1 cellular context compared by ENCODE assay signal in genomic region chr16:53775821-53776431, GRCh38.
TF ChIP-seq lines count a peak whose summit lies in the region.

No MANE protein-coding gene starts in this region.

TF ChIP-seq in HepG2, 621 proteins besides CTCF, POLR2A, EP300 and RAD21 (continued from another document and continues in another):
- TF ChIP-seq ZNF616 (CRISPR knock-in tag; IDR thresholded peaks at IDR 0.05; ENCODE audit: low read depth) (no peak), WIZ (CRISPR knock-in tag; IDR thresholded peaks at IDR 0.05) (no peak), ZNF780A (CRISPR knock-in tag; IDR thresholded peaks at IDR 0.05) (no peak), STAT5B (CRISPR knock-in tag; IDR thresholded peaks at IDR 0.05) (no peak), SMARCC2 (IDR thresholded peaks at IDR 0.05) (no peak), XBP1 (CRISPR knock-in tag; IDR thresholded peaks at IDR 0.05) (no peak), ELF4 (CRISPR knock-in tag; IDR thresholded peaks at IDR 0.05; ENCODE audit: borderline replicate concordance) (no peak), TERF1 (CRISPR knock-in tag; IDR thresholded peaks at IDR 0.05) (no peak), ZNF510 (CRISPR knock-in tag; IDR thresholded peaks at IDR 0.05; ENCODE audit: low read depth) (no peak), FOXM1 (CRISPR knock-in tag; IDR thresholded peaks at IDR 0.05) (no peak), FOXA3 (CRISPR knock-in tag; IDR thresholded peaks at IDR 0.05) (peak; percentile 77), ZFP90 (CRISPR knock-in tag; IDR thresholded peaks at IDR 0.05; ENCODE audit: borderline replicate concordance) (no peak), ZBTB26 (CRISPR knock-in tag; IDR thresholded peaks at IDR 0.05; ENCODE audit: borderline replicate concordance) (no peak; the same call in 1 of the 2 replicates), ZMYM4 (CRISPR knock-in tag; IDR thresholded peaks at IDR 0.05) (peak; percentile 39; the same call in 1 of the 2 replicates), CEBPG (CRISPR knock-in tag; IDR thresholded peaks at IDR 0.05) (peak; percentile 94), ZBTB7B (CRISPR knock-in tag; IDR thresholded peaks at IDR 0.05) (no peak), RERE (CRISPR knock-in tag; IDR thresholded peaks at IDR 0.05; ENCODE audit: low read depth) (peak; percentile 78; the same call in 1 of the 2 replicates), AHDC1 (CRISPR knock-in tag; IDR thresholded peaks at IDR 0.05; ENCODE audit: borderline replicate concordance) (peak; percentile 69; the same call in 1 of the 2 replicates), RARA (CRISPR knock-in tag; IDR thresholded peaks at IDR 0.05) (peak; percentile 78), ARID5B (CRISPR knock-in tag; IDR thresholded peaks at IDR 0.05) (peak; percentile 94), BRF2 (CRISPR knock-in tag; IDR thresholded peaks at IDR 0.05) (no peak), SALL1 (CRISPR knock-in tag; IDR thresholded peaks at IDR 0.05) (peak; percentile 55; the same call in 1 of the 2 replicates), ZNF670 (CRISPR knock-in tag; IDR thresholded peaks at IDR 0.05; ENCODE audit: borderline replicate concordance) (0 out of 2 replicates have a peak, but pooled peaks have one; percentile 50), KMT2A (CRISPR knock-in tag; IDR thresholded peaks at IDR 0.05) (0 out of 2 replicates have a peak, but pooled peaks have one; percentile 40), PAX8 (CRISPR knock-in tag; IDR thresholded peaks at IDR 0.05; ENCODE audit: borderline replicate concordance) (no peak), ZBTB49 (CRISPR knock-in tag; IDR thresholded peaks at IDR 0.05; ENCODE audit: borderline replicate concordance) (peak; percentile 35; the same call in 1 of the 2 replicates), FOXK1 (CRISPR knock-in tag; IDR thresholded peaks at IDR 0.05; ENCODE audit: borderline replicate concordance, low read depth) (peak; percentile 37; the same call in 1 of the 2 replicates), TSC22D2 (CRISPR knock-in tag; IDR thresholded peaks at IDR 0.05; ENCODE audit: borderline replicate concordance) (no peak), ATF4 (CRISPR knock-in tag; IDR thresholded peaks at IDR 0.05) (no peak), ZNF333 (CRISPR knock-in tag; IDR thresholded peaks at IDR 0.05; ENCODE audit: borderline replicate concordance) (no peak)
- TF ChIP-seq, protein P1, sequence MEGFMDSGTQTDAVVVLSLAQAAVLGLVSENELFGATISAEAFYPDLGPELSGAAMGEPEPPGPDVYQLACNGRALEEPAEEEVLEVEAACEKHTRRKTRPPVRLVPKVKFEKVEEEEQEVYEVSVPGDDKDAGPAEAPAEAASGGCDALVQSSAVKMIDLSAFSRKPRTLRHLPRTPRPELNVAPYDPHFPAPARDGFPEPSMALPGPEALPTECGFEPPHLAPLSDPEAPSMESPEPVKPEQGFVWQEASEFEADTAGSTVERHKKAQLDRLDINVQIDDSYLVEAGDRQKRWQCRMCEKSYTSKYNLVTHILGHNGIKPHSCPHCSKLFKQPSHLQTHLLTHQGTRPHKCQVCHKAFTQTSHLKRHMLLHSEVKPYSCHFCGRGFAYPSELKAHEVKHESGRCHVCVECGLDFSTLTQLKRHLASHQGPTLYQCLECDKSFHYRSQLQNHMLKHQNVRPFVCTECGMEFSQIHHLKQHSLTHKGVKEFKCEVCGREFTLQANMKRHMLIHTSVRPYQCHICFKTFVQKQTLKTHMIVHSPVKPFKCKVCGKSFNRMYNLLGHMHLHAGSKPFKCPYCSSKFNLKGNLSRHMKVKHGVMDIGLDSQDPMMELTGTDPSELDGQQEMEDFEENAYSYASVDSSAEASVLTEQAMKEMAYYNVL (CRISPR knock-in tag; IDR thresholded peaks at IDR 0.05; ENCODE audit: borderline replicate concordance): peak; percentile 63; the same call in 1 of the 2 replicates
